In genomic region chr1:90892884-90893283, GRCh38 we compare ENCODE assay signal across 2 cellular contexts.
TF ChIP-seq lines count a peak whose summit lies in the region.

No MANE protein-coding gene starts in this region.

TF ChIP-seq in HEK293, 187 proteins besides CTCF, POLR2A, EP300 and RAD21:
- TF ChIP-seq ZBTB17 (tag by site-specific recombination; IDR thresholded peaks at IDR 0.05) = 0 out of 2 replicates have a peak, but pooled peaks have one; percentile 17

TF ChIP-seq in K562, 482 proteins besides CTCF, POLR2A, EP300 and RAD21:
- TF ChIP-seq C11orf30 (IDR thresholded peaks at IDR 0.05; ENCODE audit: low read depth) (peak; percentile 43; the same call in 1 of the 2 replicates), MAFG (tag; conservative IDR thresholded peaks at IDR 0.05) (peak; percentile 34; the same call in 1 of the 2 replicates), ZNF316 (IDR thresholded peaks at IDR 0.05) (peak; percentile 53)
